ENCODE assay signal across 18 cellular contexts in genomic region chr7:21524680-21525079, GRCh38.
"Had no signal": no experiment of that assay in that cellular context is flagged by ENCODE, and none has a peak within 500 bp of the region (broad histone marks: within the 10 kb centered on the region; RNA-seq: fewer than 3 reads in every experiment).

No MANE protein-coding gene starts in this region.

- ATAC-seq: naive thymus-derived CD8-positive, alpha-beta T cell; natural killer cell; natural killer cell treated with Interleukin-12 subunit alpha and Interleukin-12 subunit beta and Interleukin-15 and Interleukin-18, amount 100 ng/mL, for 72 hours; pancreas; psoas muscle; right cardiac atrium; right lobe of liver; sciatic nerve had no signal

- H3K36me3 ChIP-seq: neural progenitor cell, neutrophil, ovary, pancreas, prostate gland, right atrium auricular region, right lobe of liver, sigmoid colon, spleen had no signal

- H3K4me1 ChIP-seq: neural progenitor cell, pancreas, parathyroid adenoma, prostate gland, psoas muscle, right atrium auricular region, right lobe of liver, sigmoid colon, spleen had no signal

- H3K4me3 ChIP-seq: neural progenitor cell, ovary, pancreas, prostate gland, psoas muscle, right atrium auricular region, right lobe of liver, sigmoid colon, skin epidermis, smooth muscle cell, spleen had no signal

- H3K9me3 ChIP-seq: neutrophil, ovary, pancreas, prostate gland, psoas muscle, right atrium auricular region, right lobe of liver, sigmoid colon had no signal

- H3K27ac ChIP-seq: neural progenitor cell, neutrophil, ovary, pancreas, parathyroid adenoma, prostate gland, psoas muscle, right atrium auricular region, right lobe of liver, sigmoid colon, skin epidermis, spleen had no signal
